22 cellular contexts compared by ENCODE assay signal in the genomic region with DNA sequence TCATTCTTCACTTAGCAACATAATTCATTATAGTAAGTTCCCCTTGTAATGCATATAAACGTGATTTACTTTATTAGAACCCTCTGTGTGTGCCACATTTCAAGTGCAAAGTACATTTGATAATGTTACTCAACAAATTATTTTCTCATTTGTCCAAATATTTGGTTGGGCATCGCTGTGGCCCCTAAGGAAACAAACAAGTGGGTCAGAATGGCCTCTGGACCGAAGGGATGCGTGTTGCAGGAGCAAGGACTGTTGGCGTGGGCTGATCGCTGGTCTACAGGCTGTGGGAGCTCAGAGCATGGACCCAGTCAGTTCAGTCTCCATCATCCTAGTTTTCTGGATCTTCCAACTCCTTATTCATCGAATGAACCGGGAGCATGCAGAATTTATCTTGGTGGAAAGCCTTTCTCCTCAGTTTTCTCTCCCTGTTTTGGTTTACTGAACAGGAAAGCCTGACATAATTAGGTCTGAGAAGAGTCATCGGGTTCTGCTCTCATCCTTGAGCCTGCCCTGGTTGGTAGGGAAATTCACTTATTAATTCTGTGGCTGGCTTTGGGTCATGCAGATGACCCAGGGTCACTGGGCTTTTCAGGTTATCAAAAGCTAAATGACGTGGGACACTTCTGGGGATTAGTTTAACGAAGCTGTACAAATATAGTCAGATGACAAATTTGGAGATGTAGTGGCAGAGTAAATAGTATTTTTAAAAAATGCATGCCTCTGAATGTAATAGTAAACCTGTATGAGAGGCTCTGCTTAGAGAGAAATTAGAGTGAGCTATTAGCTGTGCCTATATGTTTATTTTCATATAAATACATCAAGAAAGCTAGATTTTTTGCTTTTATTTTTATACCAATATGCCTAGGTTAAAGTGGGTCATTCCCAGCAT.
A peak's percentile ranks its signal among the peaks of the same experiment; 100 is the strongest.
DNase-seq lines count a peak whose midpoint lies in the region; TF ChIP-seq lines count a peak whose summit lies in the region.
"Had no signal": no experiment of that assay in that cellular context is flagged by ENCODE, and none has a peak within 500 bp of the region (broad histone marks: within the 10 kb centered on the region; RNA-seq: fewer than 3 reads in every experiment).

No MANE protein-coding gene starts in this region.

- H3K9me3 Mint-ChIP-seq in nephron progenitor cell (no peaks in the 10 kb centered on the region), CD14-positive monocyte (peaks cover 0 to 1% (median 0%) of the 10 kb centered on the region in 7 donors)
- H3K9me3 Mint-ChIP-seq: CD8-positive, alpha-beta memory T cell had no signal

- H3K27ac ChIP-seq in testis: no peak overlapping the region

- H3K4me1 Mint-ChIP-seq in nephron progenitor cell: no peaks in the 10 kb centered on the region
- peaks cover 21% of the 10 kb centered on the region for H3K4me1 Mint-ChIP-seq in CD14-positive monocyte
- H3K4me1 Mint-ChIP-seq: CD8-positive, alpha-beta memory T cell had no signal

- no peaks in the 10 kb centered on the region for H3K4me1 ChIP-seq in testis

- H3K4me3 Mint-ChIP-seq in nephron progenitor cell (no peak overlapping the region), CD14-positive monocyte (no peak overlapping the region)
- H3K4me3 Mint-ChIP-seq: CD8-positive, alpha-beta memory T cell had no signal

- H3K36me3 Mint-ChIP-seq in nephron progenitor cell (ENCODE audit: low read depth): no peaks in the 10 kb centered on the region
- H3K36me3 Mint-ChIP-seq in CD14-positive monocyte: peaks cover 21 to 23% of the 10 kb centered on the region in 2 donors

- H3K36me3 ChIP-seq in testis (ENCODE audit: low read depth, missing control alignments): no peaks in the 10 kb centered on the region

- no peaks in the 10 kb centered on the region for H3K27me3 ChIP-seq in testis

- H3K27ac Mint-ChIP-seq in nephron progenitor cell (peak overlapping the region; percentile 79), CD14-positive monocyte (peak overlapping the region in 1 of 7 donors; percentile 41)

- 94 to 97% methylated on average over 11 of the region's 11 CpGs for WGBS in testis, 2 donors

- intact Hi-C loops in testis (cut with DNase I; ENCODE audit: low total_unique reads) (no loop called here), CD14-positive monocyte (cut with micrococcal nuclease) (no loop called here)

- TF ChIP-seq CTCF in nephron progenitor cell (IDR thresholded peaks at IDR 0.05) (no peak), testis (IDR thresholded peaks at IDR 0.05) (no peak), CD14-positive monocyte (IDR thresholded peaks at IDR 0.05) (no peak)

- DNase-seq in DMS53 treated with DMSO at 0.1 percent for 48 hours (lab: John Stamatoyannopoulos, UW; ENCODE audit: unreplicated experiment): peak; percentile 90
- peak; percentile 58 for DNase-seq in NCI-H146 (lab: John Stamatoyannopoulos, UW)
- DNase-seq in islet precursor cell: peak; percentile 16
- DNase-seq in nephron progenitor cell: no peak
- no peak for DNase-seq in testis
- no peak for DNase-seq in erythroblast (lab: John Stamatoyannopoulos, UW)
- DNase-seq in CD14-positive monocyte (ENCODE audit: low spot score): no peak
- DNase-seq: C1 segment of cervical spinal cord; CD8-positive, alpha-beta memory T cell; DMS 273 treated with DMSO at 0.1 percent for 48 hours; DND-41; H7; Kasumi-1; NCI-H1105 treated with DMSO at 0.1 percent for 48 hours; NCI-H1694; NCI-H2029 treated with DMSO at 0.1 percent for 48 hours; NCI-H2227 treated with DMSO at 0.1 percent for 48 hours; NCI-H82; Right ventricle myocardium superior; RPMI8226; T-helper 1 cell had no signal

- no peak overlapping the region for H3K4me3 ChIP-seq in testis
- H3K4me3 ChIP-seq: K562 had no signal

- TF ChIP-seq POLR2A in testis (IDR thresholded peaks at IDR 0.05): no peak
- no peak for TF ChIP-seq POLR2A in erythroblast (IDR thresholded peaks at IDR 0.05; ENCODE audit: low read length)

- H3K27me3 Mint-ChIP-seq in nephron progenitor cell (ENCODE audit: low read depth, poor library complexity): peaks cover 3% of the 10 kb centered on the region
- H3K27me3 Mint-ChIP-seq in CD14-positive monocyte (ENCODE audit: low read depth in 3 of 3): peaks cover 0 to 2% (median 0%) of the 10 kb centered on the region in 3 donors
- H3K27me3 Mint-ChIP-seq: CD8-positive, alpha-beta memory T cell had no signal

- no peaks in the 10 kb centered on the region for H3K9me3 ChIP-seq in testis

Comparison
In these comparisons a context has a peak if more than half of its experiments do, and no peak if none do; other contexts are left out.
1. DNase-seq: peak in DMS53 treated with DMSO at 0.1 percent for 48 hours (single experiment), NCI-H146 (single experiment) and islet precursor cell (single experiment); none in nephron progenitor cell (single experiment), testis (single experiment), erythroblast (0 of 2) and CD14-positive monocyte (single experiment).